ENCODE assay signal across 8 cellular contexts in the genomic region with DNA sequence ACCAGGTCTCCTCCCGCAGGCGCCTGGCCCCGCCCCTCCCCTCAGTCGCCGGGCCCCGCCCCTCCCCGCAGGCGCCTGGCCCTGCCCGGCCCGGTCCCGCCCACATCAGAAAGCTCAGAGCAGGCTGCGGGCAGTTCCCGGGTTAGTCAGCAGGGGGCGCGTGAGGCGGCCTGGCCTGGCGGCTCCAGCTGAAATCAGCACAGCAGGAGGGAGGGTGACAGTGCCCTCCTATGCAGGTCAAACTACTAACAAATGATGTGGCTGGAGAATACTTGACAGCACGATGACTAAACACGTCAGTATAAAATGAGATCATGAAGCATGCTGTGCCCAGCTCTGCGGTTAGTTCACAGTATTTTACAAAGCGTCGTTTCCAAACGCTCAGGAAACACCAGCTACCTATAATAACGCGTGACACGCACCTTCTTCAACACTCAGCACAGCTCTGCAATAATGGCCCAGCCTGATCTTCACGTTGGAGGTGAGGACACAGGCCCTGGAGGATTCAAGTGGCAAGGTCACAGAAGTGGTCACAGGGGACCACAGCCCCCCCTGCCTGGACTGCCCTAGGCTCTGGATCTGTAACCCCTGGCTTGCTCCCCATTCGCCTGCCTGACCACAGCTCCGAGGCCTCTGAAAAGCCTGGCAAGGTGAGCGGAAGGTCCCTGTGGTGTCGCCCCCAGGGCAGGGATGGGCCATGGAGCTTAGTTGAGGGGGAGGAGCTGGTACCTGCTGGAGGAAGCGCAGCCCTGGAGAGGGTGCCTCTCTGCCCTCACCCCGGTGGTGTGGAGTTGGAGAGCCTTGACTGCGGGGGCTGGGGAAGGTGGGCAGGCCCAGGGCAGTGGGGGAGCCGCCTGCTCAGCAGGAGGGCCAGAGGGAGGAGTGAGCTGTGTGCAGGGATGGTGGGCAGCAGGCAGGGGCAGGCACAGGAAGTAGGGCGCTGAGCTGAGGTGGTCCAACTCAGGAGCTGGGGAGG.
A peak's percentile ranks its signal among the peaks of the same experiment; 100 is the strongest.
DNase-seq lines count a peak whose midpoint lies in the region; ATAC-seq and TF ChIP-seq lines count a peak whose summit lies in the region.

No MANE protein-coding gene starts in this region.

- peaks cover 6% of the 10 kb centered on the region for H3K4me1 ChIP-seq in HEK293 (ENCODE audit: control insufficient read depth, insufficient read depth, low read length)
- peaks cover 0 to 15% (median 6%) of the 10 kb centered on the region in 12 donors for H3K4me1 ChIP-seq in heart left ventricle
- peaks cover 4% of the 10 kb centered on the region for H3K4me1 ChIP-seq in psoas muscle
- H3K4me1 ChIP-seq in aorta (ENCODE audit: control insufficient read depth in 1 of 2, insufficient read depth in 2 of 2, low read length in 2 of 2), result no peaks in the 10 kb centered on the region

- H3K9me3 Mint-ChIP-seq in activated naive CD8-positive, alpha-beta T cell treated with anti-CD3 and anti-CD28 coated beads for 36 hours, result no peaks in the 10 kb centered on the region

- H3K4me3 ChIP-seq in HEK293 (ENCODE audit: low read depth, low read length), result no peak overlapping the region; the same call in none of the 2 replicates
- H3K4me3 ChIP-seq in SU-DHL-6 (ENCODE audit: insufficient read depth, low read length, poor library complexity, severe bottlenecking), result no peak overlapping the region
- no peak overlapping the region for H3K4me3 ChIP-seq in heart left ventricle
- no peak overlapping the region for H3K4me3 ChIP-seq in psoas muscle
- no peak overlapping the region for H3K4me3 ChIP-seq in aorta (ENCODE audit: low read length in 2 of 2)

- TF ChIP-seq CTCF in HEK293 (tag by site-specific recombination; IDR thresholded peaks at IDR 0.05) (peak; percentile 91), SU-DHL-6 (IDR thresholded peaks at IDR 0.05; ENCODE audit: insufficient read depth, low read length, poor library complexity, severe bottlenecking) (peak; percentile 87), heart left ventricle (IDR thresholded peaks at IDR 0.05) (peak; percentile 91 to 99 (median 94)), psoas muscle (IDR thresholded peaks at IDR 0.05) (peak; percentile 94)

- TF ChIP-seq POLR2A in heart left ventricle (IDR thresholded peaks at IDR 0.05), result no peak

- H3K9me3 ChIP-seq in HEK293 (ENCODE audit: control insufficient read depth, insufficient read depth, low read depth, low read length), result no peaks in the 10 kb centered on the region
- H3K9me3 ChIP-seq in SU-DHL-6 (ENCODE audit: insufficient read depth, low read length), result no peaks in the 10 kb centered on the region
- no peaks in the 10 kb centered on the region for H3K9me3 ChIP-seq in heart left ventricle
- no peaks in the 10 kb centered on the region for H3K9me3 ChIP-seq in psoas muscle
- no peaks in the 10 kb centered on the region for H3K9me3 ChIP-seq in aorta (ENCODE audit: control insufficient read depth, low read length)

- DNase-seq in GM03348 (ENCODE audit: low spot score), result peak; percentile 97
- peak; percentile 81 for DNase-seq in MV-4-11 (lab: John Stamatoyannopoulos, UW)
- peak; percentile 95 for DNase-seq in activated naive CD8-positive, alpha-beta T cell treated with anti-CD3 and anti-CD28 coated beads for 36 hours
- peak; percentile 86 to 95 (median 90) for DNase-seq in heart left ventricle
- peak; percentile 91 to 96 for DNase-seq in psoas muscle
- peak; percentile 91 to 98 for DNase-seq in aorta

- H3K9ac ChIP-seq in SU-DHL-6 (ENCODE audit: low read length), result no peak overlapping the region

- no peaks in the 10 kb centered on the region for H3K79me2 ChIP-seq in SU-DHL-6 (ENCODE audit: insufficient read depth, low read length)

- H3K4me3 Mint-ChIP-seq in activated naive CD8-positive, alpha-beta T cell treated with anti-CD3 and anti-CD28 coated beads for 36 hours, result peak overlapping the region; percentile 3

- H3F3A ChIP-seq in SU-DHL-6 (ENCODE audit: insufficient read depth), result no peaks in the 10 kb centered on the region

- intact Hi-C loops in heart left ventricle (cut with DNase I), result loop anchor here (1.0 to 10.0 kb wide), 11 partner anchors 53 to 335 kb away; partner anchors contain the start of genes DHRS7B (in 5 of the 10) and MAP2K3 (in 2 of the 10)
- intact Hi-C loops in psoas muscle (cut with DNase I), result loop anchor here in 1 of 2 donors (2.0 to 10.0 kb wide), 2 partner anchors 53 to 333 kb away; partner anchors contain the start of gene DHRS7B
- intact Hi-C loops in aorta (cut with DNase I), result loop anchor here (2.0 to 10.0 kb wide), 5 partner anchors 53 to 333 kb away; partner anchors contain the start of genes DHRS7B (in 1 of the 2) and MAP2K3 (in 1 of the 2)

- H2AFZ ChIP-seq in SU-DHL-6 (ENCODE audit: low read depth, low read length, severe bottlenecking), result no peak overlapping the region

- POLR2A ChIA-PET in HEK293 (lab: Yijun Ruan, JAX), result interaction anchor here (0.7 to 1.2 kb wide), 6 partner anchors 12 to 181 kb away, joined by 3 to 6 read pairs (median 4); no protein-coding TSS in a partner anchor

- no peaks in the 10 kb centered on the region for H3K27me3 ChIP-seq in SU-DHL-6 (ENCODE audit: low read length)
- H3K27me3 ChIP-seq in heart left ventricle, result no peaks in the 10 kb centered on the region
- no peaks in the 10 kb centered on the region for H3K27me3 ChIP-seq in psoas muscle (ENCODE audit: insufficient read depth in 3 of 3, low read length in 2 of 3)
- H3K27me3 ChIP-seq in aorta (ENCODE audit: control insufficient read depth in 1 of 2, insufficient read depth in 2 of 2, low read length in 1 of 2), result no peaks in the 10 kb centered on the region

- H3K27me3 Mint-ChIP-seq in activated naive CD8-positive, alpha-beta T cell treated with anti-CD3 and anti-CD28 coated beads for 36 hours, result peaks cover 18% of the 10 kb centered on the region

- peaks cover 16% of the 10 kb centered on the region for H3K4me1 Mint-ChIP-seq in activated naive CD8-positive, alpha-beta T cell treated with anti-CD3 and anti-CD28 coated beads for 36 hours

- H3K36me3 Mint-ChIP-seq in activated naive CD8-positive, alpha-beta T cell treated with anti-CD3 and anti-CD28 coated beads for 36 hours, result no peaks in the 10 kb centered on the region

- ATAC-seq in heart left ventricle, result peak; percentile 81 to 94 (median 93)
- ATAC-seq in psoas muscle, result peak; percentile 90 to 97 (median 92)
- peak; percentile 93 for ATAC-seq in aorta (ENCODE audit: low FRiP score)

- CTCF ChIA-PET in HEK293 (lab: Yijun Ruan, JAX), result interaction anchor here (0.5 to 4.0 kb wide), 26 partner anchors 10 to 504 kb away, joined by 3 to 66 read pairs (median 4); no protein-coding TSS in a partner anchor

- H3K9me2 ChIP-seq in SU-DHL-6 (replicated peaks; ENCODE audit: insufficient read depth, low read length), result no peaks in the 10 kb centered on the region

- H4K20me1 ChIP-seq in SU-DHL-6 (ENCODE audit: low read depth, low read length), result no peaks in the 10 kb centered on the region

- no peaks in the 10 kb centered on the region for H3K36me3 ChIP-seq in HEK293 (ENCODE audit: control insufficient read depth in 2 of 2, insufficient read depth in 1 of 2, low read length in 2 of 2)
- no peaks in the 10 kb centered on the region for H3K36me3 ChIP-seq in SU-DHL-6 (ENCODE audit: low read length)
- no peaks in the 10 kb centered on the region for H3K36me3 ChIP-seq in heart left ventricle
- no peaks in the 10 kb centered on the region for H3K36me3 ChIP-seq in psoas muscle (ENCODE audit: insufficient read depth in 1 of 2, low read depth in 1 of 2)
- H3K36me3 ChIP-seq in aorta (ENCODE audit: control insufficient read depth in 1 of 2, insufficient read depth in 2 of 2, low read length in 1 of 2), result no peaks in the 10 kb centered on the region

- H3K27ac ChIP-seq in HEK293 (ENCODE audit: extremely low read depth, low read depth, low read length) (no peak overlapping the region), SU-DHL-6 (ENCODE audit: low read depth, low read length) (no peak overlapping the region), heart left ventricle (no peak overlapping the region), psoas muscle (peak overlapping the region; percentile 66), aorta (ENCODE audit: low read depth in 1 of 2, low read length in 2 of 2) (no peak overlapping the region)

- WGBS in heart left ventricle, 4 donors, result 20 to 36% (median 23%) methylated on average over 19 to 36 of the region's 36 CpGs
- 15 to 22% (median 19%) methylated on average over 35 to 36 of the region's 36 CpGs for WGBS in psoas muscle, 3 donors
- 12 to 13% methylated on average over 36 of the region's 36 CpGs for WGBS in aorta, 2 donors

- peak overlapping the region; percentile 70 for H3K27ac Mint-ChIP-seq in activated naive CD8-positive, alpha-beta T cell treated with anti-CD3 and anti-CD28 coated beads for 36 hours

- H3K4me2 ChIP-seq in SU-DHL-6 (ENCODE audit: low read depth, low read length, poor library complexity, severe bottlenecking), result no peak overlapping the region

TF ChIP-seq in HEK293, 187 proteins besides CTCF, POLR2A, EP300 and RAD21 (continues in another document):
- TF ChIP-seq KLF9 (tag by site-specific recombination; IDR thresholded peaks at IDR 0.05; ENCODE audit: low read depth) (peak; percentile 89), ZNF843 (tag by site-specific recombination; IDR thresholded peaks at IDR 0.05) (peak; percentile 78), EGR2 (tag by site-specific recombination; IDR thresholded peaks at IDR 0.05; ENCODE audit: low read depth) (peak; percentile 91), ZNF175 (tag by site-specific recombination; IDR thresholded peaks at IDR 0.05) (no peak), OSR2 (tag by site-specific recombination; IDR thresholded peaks at IDR 0.05) (peak; percentile 86), ZNF658 (tag by site-specific recombination; IDR thresholded peaks at IDR 0.05) (no peak)
